34 cellular contexts compared by ENCODE assay signal in the genomic region with DNA sequence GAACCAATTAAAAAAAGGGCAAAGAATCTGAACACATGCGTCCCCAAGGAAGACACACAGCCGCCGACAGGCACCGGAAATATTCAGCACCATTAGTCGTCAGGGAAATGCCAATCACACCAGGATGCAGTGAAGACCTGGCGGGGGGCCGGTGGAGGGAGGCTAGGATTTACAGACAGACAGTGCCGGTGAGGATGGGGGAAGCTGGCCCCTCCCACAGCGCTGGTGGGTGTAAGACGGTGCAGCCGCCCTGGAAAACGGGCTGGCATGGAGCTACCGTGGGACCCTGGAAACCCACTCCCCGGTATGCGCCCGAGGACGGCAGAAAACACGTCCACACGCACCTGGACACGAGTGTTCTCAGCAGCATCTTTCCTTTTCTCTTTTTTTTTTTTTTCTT. TPM values are rescaled to one million over a fixed set of nuclear protein-coding genes. Genes with fewer than 3 reads are reported as not detected.
DNase-seq lines count a peak whose midpoint lies in the region; ATAC-seq, FAIRE-seq and TF ChIP-seq lines count a peak whose summit lies in the region.
"Had no signal": no experiment of that assay in that cellular context is flagged by ENCODE, and none has a peak within 500 bp of the region (broad histone marks: within the 10 kb centered on the region; RNA-seq: fewer than 3 reads in every experiment).

No MANE protein-coding gene starts in this region.

- no peak for FAIRE-seq in HepG2 (lab: Jason Lieb, UNC)
- FAIRE-seq: G401.6, small intestine had no signal

- H3K4ac ChIP-seq in neuronal stem cell (ENCODE audit: low read length): no peak overlapping the region

- TF ChIP-seq EP300 in HepG2 (IDR thresholded peaks at IDR 0.05; ENCODE audit: low read depth in 2 of 2, low read length in 2 of 2) (no peak), HepG2 (CRISPR knock-in tag; IDR thresholded peaks at IDR 0.05; ENCODE audit: borderline replicate concordance) (no peak), neural cell (conservative IDR thresholded peaks at IDR 0.05; ENCODE audit: poor library complexity, severe bottlenecking) (no peak)

- in situ Hi-C loops in HepG2 (cut with HindIII; ENCODE audit: extremely low pct_ligation_motif_present, low pct_unique_long_range_greater_than_20kb): no loop called here

- TF ChIP-seq POLR2A in right lobe of liver (IDR thresholded peaks at IDR 0.05) (no peak), HepG2 (IDR thresholded peaks at IDR 0.05; ENCODE audit: insufficient read depth in 1 of 2, low read depth in 2 of 2, low read length in 2 of 2) (no peak)

- no peak overlapping the region for H2BK12ac ChIP-seq in neuronal stem cell (ENCODE audit: low read length)

- BruUV-seq in HepG2 (replicated peaks; lab: Mats Ljungman, UMichigan): no TSS peak
- no TSS peak for BruUV-seq in OCI-LY7 (replicated peaks; lab: Mats Ljungman, UMichigan)

- H3K27ac ChIP-seq in right lobe of liver (no peak overlapping the region), HepG2 (ENCODE audit: extremely low read length, insufficient read depth, low read length) (no peak overlapping the region), neural cell (ENCODE audit: low read length) (peak overlapping the region; percentile 3), OCI-LY7 (ENCODE audit: low read depth, low read length, poor library complexity, severe bottlenecking) (no peak overlapping the region), neuronal stem cell (replicated peaks; ENCODE audit: low read length) (no peak overlapping the region)
- H3K27ac ChIP-seq: C4-2B, epithelial cell of prostate, RWPE1, vagina had no signal

- H3K36me3 ChIP-seq in right lobe of liver (no peaks in the 10 kb centered on the region), HepG2 (replicated peaks in 1 of 2; ENCODE audit: control insufficient read depth in 1 of 2, insufficient read depth in 2 of 2, low read length in 2 of 2) (no peaks in the 10 kb centered on the region), neural cell (ENCODE audit: insufficient read depth, low read length) (no peaks in the 10 kb centered on the region), OCI-LY7 (ENCODE audit: insufficient read depth, low read length) (no peaks in the 10 kb centered on the region), neuronal stem cell (replicated peaks in 1 of 2; ENCODE audit: control insufficient read depth in 2 of 2, insufficient read depth in 2 of 2, low read length in 2 of 2) (no peaks in the 10 kb centered on the region)
- H3K36me3 ChIP-seq: vagina had no signal

- no peak overlapping the region for H2BK120ac ChIP-seq in neuronal stem cell (ENCODE audit: low read depth, low read length)

- H3K79me1 ChIP-seq in neuronal stem cell (ENCODE audit: low read depth, low read length): peaks cover 3% of the 10 kb centered on the region

- no peak overlapping the region for H2AK5ac ChIP-seq in neuronal stem cell (ENCODE audit: low read depth, low read length)

- H2AFZ ChIP-seq in HepG2 (ENCODE audit: low read length): no peak overlapping the region
- H2AFZ ChIP-seq in neural cell (ENCODE audit: low read depth, low read length): no peak overlapping the region
- H2AFZ ChIP-seq in OCI-LY7 (ENCODE audit: low read length): no peak overlapping the region
- no peak overlapping the region for H2AFZ ChIP-seq in neuronal stem cell (ENCODE audit: low read length)

- no peak overlapping the region for H3K27ac Mint-ChIP-seq in T-helper 17 cell
- H3K27ac Mint-ChIP-seq: activated CD4-positive, alpha-beta memory T cell treated with anti-CD3 and anti-CD28 coated beads, Interleukin-2, amount 10 ng/mL, durations not matched to agents 7 days and 5 days; activated naive CD8-positive, alpha-beta T cell treated with anti-CD3 and anti-CD28 coated beads, Interleukin-2, amount 50 U/mL, for 24 hours; mesothelial cell of epicardium; naive B cell; T-helper 2 cell treated with Interferon-gamma antibody and Interleukin-4, amounts not matched to agents 5 μg/mL and 100 μg/mL, for 36 hours had no signal

- no peaks in the 10 kb centered on the region for H3K27me3 ChIP-seq in right lobe of liver
- H3K27me3 ChIP-seq in HepG2 (ENCODE audit: control insufficient read depth in 1 of 2, insufficient read depth in 2 of 2, low read length in 2 of 2): no peaks in the 10 kb centered on the region
- H3K27me3 ChIP-seq in neural cell (ENCODE audit: insufficient read depth, low read depth, low read length): no peaks in the 10 kb centered on the region
- H3K27me3 ChIP-seq in neuronal stem cell (ENCODE audit: control insufficient read depth in 3 of 3, insufficient read depth in 3 of 3, low read depth in 1 of 3, low read length in 3 of 3): peaks cover 3 to 14% (median 9%) of the 10 kb centered on the region in 3 experiments
- H3K27me3 ChIP-seq: vagina had no signal

- no peak overlapping the region for H3K18ac ChIP-seq in neuronal stem cell (ENCODE audit: low read length)

- POLR2A ChIA-PET in HepG2 (lab: Yijun Ruan, JAX) (interaction anchor here (1.3 to 5.2 kb wide), 3 partner anchors 14 to 19 kb away, joined by 7 to 95 read pairs (median 63); partner anchors contain the start of gene COX19), OCI-LY7 (lab: Charles Lee) (interaction anchor here (0.6 to 0.8 kb wide), 3 partner anchors 12 to 791 kb away, joined by 3 to 8 read pairs (median 4); no protein-coding TSS in a partner anchor)

- H3K27me3 Mint-ChIP-seq in T-helper 17 cell: peaks cover 13% of the 10 kb centered on the region

- H3K9me2 ChIP-seq in neural cell (ENCODE audit: insufficient read depth, low read length) (no peaks in the 10 kb centered on the region), OCI-LY7 (ENCODE audit: insufficient read depth, low read length) (no peaks in the 10 kb centered on the region)

- H3K4me2 ChIP-seq in HepG2 (ENCODE audit: low read depth, low read length): no peak overlapping the region
- no peak overlapping the region for H3K4me2 ChIP-seq in neural cell (ENCODE audit: low read length)
- no peak overlapping the region for H3K4me2 ChIP-seq in OCI-LY7 (ENCODE audit: low read length)
- H3K4me2 ChIP-seq in neuronal stem cell (ENCODE audit: insufficient read depth, low read length, poor library complexity, severe bottlenecking): no peak overlapping the region

- no peak overlapping the region for H2BK5ac ChIP-seq in neuronal stem cell (ENCODE audit: low read length)

- H3K9ac ChIP-seq in HepG2 (ENCODE audit: insufficient read depth, low read depth, low read length): no peak overlapping the region
- no peak overlapping the region for H3K9ac ChIP-seq in neural cell (ENCODE audit: low read length)
- no peak overlapping the region for H3K9ac ChIP-seq in neuronal stem cell (ENCODE audit: low read depth, low read length, poor library complexity)

- no peak overlapping the region for H3K14ac ChIP-seq in neuronal stem cell (ENCODE audit: low read length)

- H3K79me2 ChIP-seq in HepG2 (ENCODE audit: insufficient read depth, low read length) (no peaks in the 10 kb centered on the region), neural cell (replicated peaks; ENCODE audit: insufficient read depth, low read length) (no peaks in the 10 kb centered on the region), OCI-LY7 (ENCODE audit: insufficient read depth, low read depth, low read length) (no peaks in the 10 kb centered on the region)

- no peak for ATAC-seq in right lobe of liver
- ATAC-seq in HepG2: no peak
- ATAC-seq in T-helper 17 cell: no peak
- ATAC-seq in GM18868 (IDR thresholded peaks at IDR 0.05; ENCODE audit: unreplicated experiment): no peak
- ATAC-seq: activated naive CD8-positive, alpha-beta T cell treated with anti-CD3 and anti-CD28 coated beads, Interleukin-2, amount 50 U/mL, for 24 hours; stimulated activated naive CD8-positive, alpha-beta T cell treated with anti-CD3 and anti-CD28 coated beads, Interleukin-15, Interleukin-2, amounts not matched to agents 100 U/mL and 50 U/mL, for 24 hours had no signal

- DNase-seq in right lobe of liver (peak in 2 of 3 donors; percentile 16 to 17), HepG2 (ENCODE audit: low spot score) (no peak), T-helper 17 cell (no peak), OCI-LY7 (ENCODE audit: low spot score) (no peak), neuronal stem cell (ENCODE audit: low spot score) (no peak)
- DNase-seq: activated CD4-positive, alpha-beta memory T cell treated with anti-CD3 and anti-CD28 coated beads, Interleukin-2, amount 10 ng/mL, durations not matched to agents 7 days and 5 days; activated CD4-positive, CD25-positive, alpha-beta regulatory T cell treated with anti-CD3 and anti-CD28 coated beads, Interleukin-2, amount 50 U/mL, for 72 hours; activated CD8-positive, alpha-beta memory T cell treated with anti-CD3 and anti-CD28 coated beads, Interleukin-2, amount 50 U/mL, for 4 hours; activated naive CD4-positive, alpha-beta T cell; activated naive CD8-positive, alpha-beta T cell treated with anti-CD3 and anti-CD28 coated beads, Interleukin-2, amount 50 U/mL, for 24 hours; cortex of kidney; DMS79; effector memory CD4-positive, alpha-beta T cell; IMR-90; MV-4-11; naive B cell; NCI-H1436; NCI-H2107; OCI-M1; small intestine; stimulated activated naive CD8-positive, alpha-beta T cell treated with anti-CD3 and anti-CD28 coated beads, Interleukin-15, Interleukin-2, amounts not matched to agents 100 U/mL and 50 U/mL, for 24 hours had no signal

- H2BK15ac ChIP-seq in neuronal stem cell (ENCODE audit: low read length): no peak overlapping the region

- TF ChIP-seq RAD21 in HepG2 (CRISPR knock-in tag; IDR thresholded peaks at IDR 0.05) (no peak), neural cell (conservative IDR thresholded peaks at IDR 0.05) (no peak)

- CTCF ChIA-PET in HepG2 (lab: Yijun Ruan, JAX; ENCODE audit: low intra/inter-chr PET ratio, low total read pairs) (no interaction called here), OCI-LY7 (lab: Charles Lee; ENCODE audit: unreplicated experiment) (no interaction called here)

- H4K91ac ChIP-seq in neuronal stem cell (ENCODE audit: low read depth, low read length, poor library complexity): no peak overlapping the region

- H3K4me1 ChIP-seq in right lobe of liver (no peaks in the 10 kb centered on the region), HepG2 (ENCODE audit: insufficient read depth, low read length) (peaks cover 81% of the 10 kb centered on the region), OCI-LY7 (ENCODE audit: insufficient read depth, low read length, poor library complexity, severe bottlenecking) (peaks cover 30% of the 10 kb centered on the region), neuronal stem cell (ENCODE audit: control insufficient read depth in 2 of 2, insufficient read depth in 1 of 2, low read depth in 1 of 2, low read length in 2 of 2) (peaks cover 2 to 5% of the 10 kb centered on the region in 2 donors)

- 82% methylated on average over 20 of the region's 20 CpGs for WGBS in right lobe of liver (ENCODE audit: insufficient coverage, low coverage, low lambda C conversion rate, missing lambda C conversion rate)
- over 99% methylated on average over 12 of the region's 20 CpGs for WGBS in HepG2 (ENCODE audit: low lambda C conversion rate)
- no CpG with 5 or more reads among the region's 20 CpGs for WGBS in neuronal stem cell (ENCODE audit: extremely low coverage in 2 of 2, insufficient read length in 2 of 2, insufficient replicate concordance in 1 of 2), 2 donors

- H4K20me1 ChIP-seq in HepG2 (ENCODE audit: insufficient read depth, low read length) (no peaks in the 10 kb centered on the region), neural cell (ENCODE audit: insufficient read depth) (no peaks in the 10 kb centered on the region), OCI-LY7 (ENCODE audit: insufficient read depth, low read length) (no peaks in the 10 kb centered on the region)

- no peak overlapping the region for H4K8ac ChIP-seq in neuronal stem cell (ENCODE audit: low read depth, low read length)

- no peaks in the 10 kb centered on the region for H3K9me3 ChIP-seq in right lobe of liver
- no peaks in the 10 kb centered on the region for H3K9me3 ChIP-seq in HepG2 (ENCODE audit: low read length)
- H3K9me3 ChIP-seq in T-helper 17 cell (ENCODE audit: control insufficient read depth, low read length, poor library complexity, severe bottlenecking): no peaks in the 10 kb centered on the region
- no peaks in the 10 kb centered on the region for H3K9me3 ChIP-seq in neural cell (ENCODE audit: low read length)
- H3K9me3 ChIP-seq in OCI-LY7 (ENCODE audit: low read length): no peaks in the 10 kb centered on the region
- H3K9me3 ChIP-seq in neuronal stem cell (replicated peaks in 1 of 2; ENCODE audit: control insufficient read depth in 2 of 2, insufficient read depth in 1 of 2, low read depth in 1 of 2, low read length in 2 of 2): peaks cover 0 to 2% of the 10 kb centered on the region in 2 donors
- H3K9me3 ChIP-seq: vagina had no signal

- no peaks in the 10 kb centered on the region for H3K36me3 Mint-ChIP-seq in T-helper 17 cell (ENCODE audit: low read depth)
- H3K36me3 Mint-ChIP-seq: mesothelial cell of epicardium, naive B cell had no signal

- H3K4me3 ChIP-seq in right lobe of liver: no peak overlapping the region
- H3K4me3 ChIP-seq in HepG2 (replicated peaks in 1 of 3; ENCODE audit: insufficient read depth in 1 of 3, low read depth in 2 of 3, low read length in 3 of 3): no peak overlapping the region
- peak overlapping the region; percentile 39 for H3K4me3 ChIP-seq in neural cell (ENCODE audit: low read length)
- H3K4me3 ChIP-seq in OCI-LY7 (ENCODE audit: low read depth, low read length, poor library complexity, severe bottlenecking): no peak overlapping the region
- no peak overlapping the region for H3K4me3 ChIP-seq in neuronal stem cell (ENCODE audit: low read length in 2 of 2)
- H3K4me3 ChIP-seq: vagina had no signal

- no peaks in the 10 kb centered on the region for H3F3A ChIP-seq in neural cell (ENCODE audit: insufficient read depth, low read length, poor library complexity, severe bottlenecking)

- H3K4me3 Mint-ChIP-seq in T-helper 17 cell: peak overlapping the region; percentile 31
- H3K4me3 Mint-ChIP-seq: activated CD4-positive, alpha-beta memory T cell treated with anti-CD3 and anti-CD28 coated beads, Interleukin-2, amount 10 ng/mL, durations not matched to agents 7 days and 5 days; activated naive CD8-positive, alpha-beta T cell treated with anti-CD3 and anti-CD28 coated beads, Interleukin-2, amount 50 U/mL, for 24 hours; mesothelial cell of epicardium; naive B cell; T-helper 2 cell treated with Interferon-gamma antibody and Interleukin-4, amounts not matched to agents 5 μg/mL and 100 μg/mL, for 36 hours had no signal

- H3K23ac ChIP-seq in neuronal stem cell (ENCODE audit: low read depth, low read length, poor library complexity): no peak overlapping the region

- H3K4me1 Mint-ChIP-seq in T-helper 17 cell: peaks cover 10% of the 10 kb centered on the region

- TF ChIP-seq CTCF in right lobe of liver (IDR thresholded peaks at IDR 0.05) (no peak), HepG2 (CRISPR knock-in tag; IDR thresholded peaks at IDR 0.05) (no peak), neural cell (IDR thresholded peaks at IDR 0.05; ENCODE audit: poor library complexity, severe bottlenecking) (no peak), OCI-LY7 (conservative IDR thresholded peaks at IDR 0.05; ENCODE audit: low read length) (no peak)

- intact Hi-C loops in right lobe of liver (cut with DNase I) (no loop called here), HepG2 (cut with micrococcal nuclease; ENCODE audit: unreplicated experiment) (loop anchor here (10.0 kb wide), 2 partner anchors 54 to 144 kb away; no protein-coding TSS in a partner anchor), OCI-LY7 (cut with micrococcal nuclease; ENCODE audit: unreplicated experiment) (no loop called here)

RNA-seq across cellular contexts. Expression of gene ADAP1, which starts 4.8 kb away (rescaled TPM):
- total RNA-seq in right lobe of liver (1 to 10 TPM; 1.4 to 4.2 (median 2.7) TPM), HepG2 (2016; rRNA removed; fragmentation: Illumina TruSeq; extraction: Trizol) (18.3 and 24.6 TPM in 2 replicates), T-helper 17 cell (10 to 100 TPM in 1 of 2 donors, 1 to 10 TPM in 1; 6.7 to 15.4 TPM), OCI-LY7 (2022) (7.0 and 7.7 TPM in 2 replicates)
- total RNA-seq in HepG2 (2016; cell fraction: cytosol; rRNA removed; fragmentation: Illumina TruSeq; extraction: Trizol; ENCODE audit: low read depth): 23.5 and 25.0 TPM in 2 replicates
- total RNA-seq in HepG2 (2016; cell fraction: insoluble cytoplasmic fraction; rRNA removed; fragmentation: Illumina TruSeq; extraction: Trizol): 16.6 and 27.2 TPM in 2 replicates
- total RNA-seq in HepG2 (2016; cell fraction: membrane; rRNA removed; fragmentation: Illumina TruSeq; extraction: Trizol): 46.3 and 47.4 TPM in 2 replicates
- 13.2 TPM in 2 replicates for total RNA-seq in HepG2 (2016; cell fraction: nucleus; rRNA removed; fragmentation: Illumina TruSeq; extraction: Trizol)
- polyA plus RNA-seq in HepG2 (2011; rRNA removed) (10.5 and 15.0 TPM in 2 replicates), neural cell (76.8 and 96.1 TPM in 2 replicates)
- 11.8 and 14.5 TPM in 2 replicates for polyA plus RNA-seq in HepG2 (2011; cell fraction: cytosol; rRNA removed)
- polyA plus RNA-seq in HepG2 (2011; cell fraction: nucleus; rRNA removed): 19.8 and 24.0 TPM in 2 replicates
- 15.3 and 21.4 TPM in 2 replicates for polyA plus RNA-seq in HepG2 (2012)
- polyA plus RNA-seq in HepG2 (2016; cell fraction: cytosol; fragmentation: Illumina TruSeq; extraction: Trizol; ENCODE audit: low read depth): 24.2 and 28.1 TPM in 2 replicates
- polyA plus RNA-seq in HepG2 (2016; cell fraction: insoluble cytoplasmic fraction; fragmentation: Illumina TruSeq; extraction: Trizol; ENCODE audit: low read depth): 17.0 and 28.9 TPM in 2 replicates
- 45.2 and 45.4 TPM in 2 replicates for polyA plus RNA-seq in HepG2 (2016; cell fraction: membrane; fragmentation: Illumina TruSeq; extraction: Trizol; ENCODE audit: low read depth)
- 26.8 and 30.8 TPM in 2 replicates for polyA plus RNA-seq in HepG2 (2016; cell fraction: nucleus; fragmentation: Illumina TruSeq; extraction: Trizol; ENCODE audit: insufficient read depth, low read depth)
- polyA minus RNA-seq in HepG2 (2011; rRNA and poly(A)+ RNA removed; ENCODE audit: low replicate concordance): 3.5 and 14.9 TPM in 2 replicates
- 7.5 and 11.2 TPM in 2 replicates for polyA minus RNA-seq in HepG2 (2011; cell fraction: cytosol; rRNA and poly(A)+ RNA removed)
- 5.2 and 7.6 TPM in 2 replicates for polyA minus RNA-seq in HepG2 (2011; cell fraction: nucleus; rRNA and poly(A)+ RNA removed)
- 65.8 and 72.1 TPM in 2 replicates for polyA minus RNA-seq in neural cell
- 0.41 and 2.4 TPM in 2 replicates for total RNA-seq in OCI-LY7 (2014; rRNA removed; shearing (Covaris generic))
- polyA plus RNA-seq in neuronal stem cell (2013, experiment 1 of 2): 0.50 TPM
- 0.48 TPM for polyA plus RNA-seq in neuronal stem cell (2013, experiment 2 of 2)

RNA-seq across cellular contexts. Expression of gene COX19, which starts 16.1 kb away (rescaled TPM):
- 1 to 10 TPM; 3.2 to 6.5 (median 4.0) TPM for total RNA-seq in right lobe of liver
- 6.5 and 11.5 TPM in 2 replicates for total RNA-seq in HepG2 (2016; rRNA removed; fragmentation: Illumina TruSeq; extraction: Trizol)
- total RNA-seq in HepG2 (2016; cell fraction: cytosol; rRNA removed; fragmentation: Illumina TruSeq; extraction: Trizol; ENCODE audit: low read depth): 2.6 and 3.0 TPM in 2 replicates
- total RNA-seq in HepG2 (2016; cell fraction: insoluble cytoplasmic fraction; rRNA removed; fragmentation: Illumina TruSeq; extraction: Trizol): 7.4 and 15.2 TPM in 2 replicates
- total RNA-seq in HepG2 (2016; cell fraction: membrane; rRNA removed; fragmentation: Illumina TruSeq; extraction: Trizol): 7.6 and 8.2 TPM in 2 replicates
- 21.5 and 23.4 TPM in 2 replicates for total RNA-seq in HepG2 (2016; cell fraction: nucleus; rRNA removed; fragmentation: Illumina TruSeq; extraction: Trizol)
- 21.0 and 21.7 TPM in 2 replicates for polyA plus RNA-seq in HepG2 (2011; rRNA removed)
- polyA plus RNA-seq in HepG2 (2011; cell fraction: cytosol; rRNA removed): 12.5 and 14.3 TPM in 2 replicates
- 59.5 and 79.7 TPM in 2 replicates for polyA plus RNA-seq in HepG2 (2011; cell fraction: nucleus; rRNA removed)
- polyA plus RNA-seq in HepG2 (2012): 14.5 and 16.2 TPM in 2 replicates
- polyA plus RNA-seq in HepG2 (2016; cell fraction: cytosol; fragmentation: Illumina TruSeq; extraction: Trizol; ENCODE audit: low read depth): 2.2 and 2.3 TPM in 2 replicates
- polyA plus RNA-seq in HepG2 (2016; cell fraction: insoluble cytoplasmic fraction; fragmentation: Illumina TruSeq; extraction: Trizol; ENCODE audit: low read depth): 11.0 and 11.3 TPM in 2 replicates
- 3.6 and 3.8 TPM in 2 replicates for polyA plus RNA-seq in HepG2 (2016; cell fraction: membrane; fragmentation: Illumina TruSeq; extraction: Trizol; ENCODE audit: low read depth)
- 32.8 and 35.0 TPM in 2 replicates for polyA plus RNA-seq in HepG2 (2016; cell fraction: nucleus; fragmentation: Illumina TruSeq; extraction: Trizol; ENCODE audit: insufficient read depth, low read depth)
- 12.8 and 23.5 TPM in 2 replicates for polyA minus RNA-seq in HepG2 (2011; rRNA and poly(A)+ RNA removed; ENCODE audit: low replicate concordance)
- polyA minus RNA-seq in HepG2 (2011; cell fraction: cytosol; rRNA and poly(A)+ RNA removed): 3.6 and 5.4 TPM in 2 replicates
- polyA minus RNA-seq in HepG2 (2011; cell fraction: nucleus; rRNA and poly(A)+ RNA removed): 50.6 and 61.9 TPM in 2 replicates
- total RNA-seq in T-helper 17 cell: 10 to 100 TPM; 40.1 to 43.2 TPM
- 16.0 and 25.9 TPM in 2 replicates for polyA plus RNA-seq in neural cell
- 18.6 and 21.9 TPM in 2 replicates for polyA minus RNA-seq in neural cell
- 20.3 and 23.2 TPM in 2 replicates for total RNA-seq in OCI-LY7 (2014; rRNA removed; shearing (Covaris generic))
- 43.1 and 45.7 TPM in 2 replicates for total RNA-seq in OCI-LY7 (2022)
- 8.7 TPM for polyA plus RNA-seq in neuronal stem cell (2013, experiment 1 of 2)
- polyA plus RNA-seq in neuronal stem cell (2013, experiment 2 of 2): 8.9 TPM

RNA-seq across cellular contexts. Expression of gene CYP2W1, which starts 23.7 kb away (rescaled TPM):
- total RNA-seq in right lobe of liver: not detected
- total RNA-seq in HepG2 (2016; rRNA removed; fragmentation: Illumina TruSeq; extraction: Trizol): 11.7 and 31.7 TPM in 2 replicates
- 6.8 and 8.3 TPM in 2 replicates for total RNA-seq in HepG2 (2016; cell fraction: cytosol; rRNA removed; fragmentation: Illumina TruSeq; extraction: Trizol; ENCODE audit: low read depth)
- 10.2 and 31.7 TPM in 2 replicates for total RNA-seq in HepG2 (2016; cell fraction: insoluble cytoplasmic fraction; rRNA removed; fragmentation: Illumina TruSeq; extraction: Trizol)
- total RNA-seq in HepG2 (2016; cell fraction: membrane; rRNA removed; fragmentation: Illumina TruSeq; extraction: Trizol): 10.9 and 11.0 TPM in 2 replicates
- 35.8 and 47.0 TPM in 2 replicates for total RNA-seq in HepG2 (2016; cell fraction: nucleus; rRNA removed; fragmentation: Illumina TruSeq; extraction: Trizol)
- polyA plus RNA-seq in HepG2 (2011; rRNA removed): 19.5 and 32.7 TPM in 2 replicates
- polyA plus RNA-seq in HepG2 (2011; cell fraction: cytosol; rRNA removed): 9.5 and 22.3 TPM in 2 replicates
- polyA plus RNA-seq in HepG2 (2011; cell fraction: nucleus; rRNA removed): 171 and 205 TPM in 2 replicates
- 20.0 and 28.3 TPM in 2 replicates for polyA plus RNA-seq in HepG2 (2012)
- polyA plus RNA-seq in HepG2 (2016; cell fraction: cytosol; fragmentation: Illumina TruSeq; extraction: Trizol; ENCODE audit: low read depth): 5.5 and 6.2 TPM in 2 replicates
- 14.3 and 20.7 TPM in 2 replicates for polyA plus RNA-seq in HepG2 (2016; cell fraction: insoluble cytoplasmic fraction; fragmentation: Illumina TruSeq; extraction: Trizol; ENCODE audit: low read depth)
- 8.5 and 9.6 TPM in 2 replicates for polyA plus RNA-seq in HepG2 (2016; cell fraction: membrane; fragmentation: Illumina TruSeq; extraction: Trizol; ENCODE audit: low read depth)
- polyA plus RNA-seq in HepG2 (2016; cell fraction: nucleus; fragmentation: Illumina TruSeq; extraction: Trizol; ENCODE audit: insufficient read depth, low read depth): 135 and 137 TPM in 2 replicates
- polyA minus RNA-seq in HepG2 (2011; rRNA and poly(A)+ RNA removed; ENCODE audit: low replicate concordance): 66.3 TPM in 1 of 2 replicates, not detected in the other
- polyA minus RNA-seq in HepG2 (2011; cell fraction: cytosol; rRNA and poly(A)+ RNA removed): 26.5 and 32.3 TPM in 2 replicates
- polyA minus RNA-seq in HepG2 (2011; cell fraction: nucleus; rRNA and poly(A)+ RNA removed): 88.4 and 113 TPM in 2 replicates
- total RNA-seq in T-helper 17 cell: not detected
- polyA plus RNA-seq in neural cell: not detected in 2 replicates
- polyA minus RNA-seq in neural cell: not detected in 2 replicates
- total RNA-seq in OCI-LY7 (2014; rRNA removed; shearing (Covaris generic)): 0.31 TPM in 1 of 2 replicates, not detected in the other
- 1.3 and 1.5 TPM in 2 replicates for total RNA-seq in OCI-LY7 (2022)
- not detected for polyA plus RNA-seq in neuronal stem cell (2013, experiment 1 of 2)
- polyA plus RNA-seq in neuronal stem cell (2013, experiment 2 of 2): not detected
- total RNA-seq: activated CD4-positive, alpha-beta memory T cell treated with anti-CD3 and anti-CD28 coated beads, Interleukin-2, amount 10 ng/mL, durations not matched to agents 7 days and 5 days; IMR-90; omental fat pad; temporal lobe had no signal
- polyA plus RNA-seq: AG04450, IMR-90, liver had no signal

Comparison
In these comparisons a context has a peak if more than half of its experiments do, and no peak if none do; other contexts are left out.
1. DNase-seq: peak in right lobe of liver (2 of 3); none in HepG2 (single experiment), T-helper 17 cell (0 of 3), OCI-LY7 (single experiment) and neuronal stem cell (single experiment).